Comparison of ENCODE assay signal across 26 cellular contexts in genomic region chr6:139508023-139508422, GRCh38.
A peak's percentile ranks its signal among the peaks of the same experiment; 100 is the strongest.
DNase-seq lines count a peak whose midpoint lies in the region; ATAC-seq, FAIRE-seq and TF ChIP-seq lines count a peak whose summit lies in the region.
"Had no signal": no experiment of that assay in that cellular context is flagged by ENCODE, and none has a peak within 500 bp of the region (broad histone marks: within the 10 kb centered on the region; RNA-seq: fewer than 3 reads in every experiment).

No MANE protein-coding gene starts in this region.

- peaks cover 7% of the 10 kb centered on the region; the same call in 1 of the 2 replicates for H3K9me3 Mint-ChIP-seq in WTC11
- no peaks in the 10 kb centered on the region for H3K9me3 Mint-ChIP-seq in activated T-cell treated with anti-CD3 and anti-CD28 coated beads, Interleukin-2, amount 50 U/mL, for 4 hours
- H3K9me3 Mint-ChIP-seq: effector memory CD8-positive, alpha-beta T cell; HFFc6; stimulated activated effector memory CD8-positive, alpha-beta T cell treated with anti-CD3 and anti-CD28 coated beads, Interleukin-12 subunit alpha, Interleukin-12 subunit beta, amount 100 ng/mL, for 72 hours had no signal

- peak; percentile 34 for FAIRE-seq in HepG2 (lab: Jason Lieb, UNC)
- FAIRE-seq: A204.1, RCC 7860 had no signal

- H3K9ac ChIP-seq in HepG2 (ENCODE audit: insufficient read depth, low read depth, low read length): no peak overlapping the region

- in situ Hi-C loops in HepG2 (cut with HindIII; ENCODE audit: extremely low pct_ligation_motif_present, low pct_unique_long_range_greater_than_20kb): no loop called here

- TF ChIP-seq POLR2A in HepG2 (IDR thresholded peaks at IDR 0.05; ENCODE audit: insufficient read depth in 1 of 2, low read depth in 2 of 2, low read length in 2 of 2) (no peak), right lobe of liver (IDR thresholded peaks at IDR 0.05) (no peak)

- H3K9me3 ChIP-seq in HepG2 (ENCODE audit: low read length) (no peaks in the 10 kb centered on the region), right lobe of liver (no peaks in the 10 kb centered on the region)
- H3K9me3 ChIP-seq: left lung, mucosa of descending colon, thoracic aorta had no signal

- no peak for TF ChIP-seq RAD21 in HepG2 (CRISPR knock-in tag; IDR thresholded peaks at IDR 0.05)

- H3K4me1 ChIP-seq in HepG2 (ENCODE audit: insufficient read depth, low read length): peaks cover 42% of the 10 kb centered on the region
- H3K4me1 ChIP-seq in right lobe of liver: no peaks in the 10 kb centered on the region
- H3K4me1 ChIP-seq: foreskin keratinocyte, left lung had no signal

- no peak overlapping the region for H3K4me3 ChIP-seq in HepG2 (replicated peaks in 1 of 3; ENCODE audit: insufficient read depth in 1 of 3, low read depth in 2 of 3, low read length in 3 of 3)
- H3K4me3 ChIP-seq in right lobe of liver: no peak overlapping the region
- H3K4me3 ChIP-seq in fibroblast of pulmonary artery (replicated peaks; ENCODE audit: low read depth, low read length): no peak overlapping the region
- H3K4me3 ChIP-seq: left lung, mucosa of descending colon, thoracic aorta had no signal

- no peaks in the 10 kb centered on the region for H3K27me3 Mint-ChIP-seq in WTC11 (ENCODE audit: low read depth)
- peaks cover 2% of the 10 kb centered on the region for H3K27me3 Mint-ChIP-seq in activated T-cell treated with anti-CD3 and anti-CD28 coated beads, Interleukin-2, amount 50 U/mL, for 4 hours (ENCODE audit: low read depth)
- H3K27me3 Mint-ChIP-seq: effector memory CD8-positive, alpha-beta T cell had no signal

- peaks cover 9% of the 10 kb centered on the region for H3K4me1 Mint-ChIP-seq in WTC11
- no peaks in the 10 kb centered on the region for H3K4me1 Mint-ChIP-seq in activated T-cell treated with anti-CD3 and anti-CD28 coated beads, Interleukin-2, amount 50 U/mL, for 4 hours (ENCODE audit: low read depth)
- H3K4me1 Mint-ChIP-seq: stimulated activated effector memory CD8-positive, alpha-beta T cell treated with anti-CD3 and anti-CD28 coated beads, Interleukin-12 subunit alpha, Interleukin-12 subunit beta, amount 100 ng/mL, for 72 hours had no signal

- H3K36me3 ChIP-seq in HepG2 (replicated peaks in 1 of 2; ENCODE audit: control insufficient read depth in 1 of 2, insufficient read depth in 2 of 2, low read length in 2 of 2) (no peaks in the 10 kb centered on the region), right lobe of liver (no peaks in the 10 kb centered on the region)
- H3K36me3 ChIP-seq: left lung, thoracic aorta had no signal

- H3K79me2 ChIP-seq in HepG2 (ENCODE audit: insufficient read depth, low read length): no peaks in the 10 kb centered on the region

- CTCF ChIA-PET in HepG2 (lab: Yijun Ruan, JAX; ENCODE audit: low intra/inter-chr PET ratio, low total read pairs): no interaction called here
- CTCF ChIA-PET in WTC11 (lab: Charles Lee): no interaction called here

- DNase-seq in HepG2 (ENCODE audit: low spot score) (peak; percentile 23), right lobe of liver (no peak), SKM-1 treated with dmso at 0.1 percent for 144 hours (lab: John Stamatoyannopoulos, UW; ENCODE audit: unreplicated experiment) (peak; percentile 21), fibroblast of pulmonary artery (ENCODE audit: low read depth) (peak; percentile 46), WTC11 (ENCODE audit: low spot score) (no peak), omental fat pad (ENCODE audit: low spot score) (no peak)
- DNase-seq in activated T-cell treated with anti-CD3 and anti-CD28 coated beads, Interleukin-2, amount 50 U/mL, for 4 hours: no peak
- DNase-seq: activated CD4-positive, alpha-beta T cell treated with anti-CD3 and anti-CD28 coated beads, Interleukin-2, amount 50 U/mL, for 4 hours; activated naive CD4-positive, alpha-beta T cell; aorta; cerebellar nuclear complex; DND-41; effector memory CD8-positive, alpha-beta T cell; foreskin keratinocyte; HFFc6; Kasumi-1; left lung; mucosa of descending colon; NCI-H1436; NCI-H748 treated with DMSO at 0.1 percent for 48 hours had no signal

- POLR2A ChIA-PET in HepG2 (lab: Yijun Ruan, JAX): interaction anchor here (1.2 to 2.2 kb wide), 2 partner anchors 133 to 134 kb away, joined by 3 to 9 read pairs; partner anchors contain the start of gene CITED2
- POLR2A ChIA-PET in WTC11 (lab: Charles Lee): no interaction called here

- intact Hi-C loops in HepG2 (cut with micrococcal nuclease; ENCODE audit: unreplicated experiment) (loop anchor here (1.0 kb wide), 3 partner anchors 11 to 134 kb away; partner anchors contain the start of gene CITED2), right lobe of liver (cut with DNase I) (no loop called here)

- no peak overlapping the region for H2AFZ ChIP-seq in HepG2 (ENCODE audit: low read length)

- TF ChIP-seq EP300 in HepG2 (IDR thresholded peaks at IDR 0.05; ENCODE audit: low read depth in 2 of 2, low read length in 2 of 2) (no peak), HepG2 (CRISPR knock-in tag; IDR thresholded peaks at IDR 0.05; ENCODE audit: borderline replicate concordance) (no peak)

- ATAC-seq in HepG2: peak; percentile 40
- no peak for ATAC-seq in right lobe of liver
- no peak for ATAC-seq in WTC11
- no peak for ATAC-seq in omental fat pad (ENCODE audit: low FRiP score)
- no peak for ATAC-seq in GM19035 (IDR thresholded peaks at IDR 0.05; ENCODE audit: unreplicated experiment)
- no peak for ATAC-seq in activated T-cell treated with anti-CD3 and anti-CD28 coated beads, Interleukin-2, amount 50 U/mL, for 4 hours
- ATAC-seq: effector memory CD8-positive, alpha-beta T cell; foreskin keratinocyte; left lung; mucosa of descending colon; stimulated activated effector memory CD8-positive, alpha-beta T cell treated with anti-CD3 and anti-CD28 coated beads, Interleukin-12 subunit alpha, Interleukin-12 subunit beta, amount 100 ng/mL, for 72 hours had no signal

- 52% methylated on average over 2 of the region's 2 CpGs for WGBS in HepG2 (ENCODE audit: low lambda C conversion rate)
- WGBS in right lobe of liver (ENCODE audit: insufficient coverage, low coverage, low lambda C conversion rate, missing lambda C conversion rate): 91% methylated on average over 2 of the region's 2 CpGs

- H3K4me3 Mint-ChIP-seq in WTC11: no peak overlapping the region
- no peak overlapping the region for H3K4me3 Mint-ChIP-seq in activated T-cell treated with anti-CD3 and anti-CD28 coated beads, Interleukin-2, amount 50 U/mL, for 4 hours
- H3K4me3 Mint-ChIP-seq: CD14-positive monocyte; effector memory CD8-positive, alpha-beta T cell; HFFc6; stimulated activated effector memory CD8-positive, alpha-beta T cell treated with anti-CD3 and anti-CD28 coated beads, Interleukin-12 subunit alpha, Interleukin-12 subunit beta, amount 100 ng/mL, for 72 hours had no signal

- H3K27ac ChIP-seq in HepG2 (ENCODE audit: extremely low read length, insufficient read depth, low read length) (peak overlapping the region; percentile 28), right lobe of liver (no peak overlapping the region)
- H3K27ac ChIP-seq: foreskin keratinocyte, left lung, thoracic aorta had no signal

- TF ChIP-seq CTCF in HepG2 (CRISPR knock-in tag; IDR thresholded peaks at IDR 0.05): no peak
- no peak for TF ChIP-seq CTCF in right lobe of liver (IDR thresholded peaks at IDR 0.05)
- TF ChIP-seq CTCF in fibroblast of pulmonary artery (IDR thresholded peaks at IDR 0.05; ENCODE audit: low read length, missing control alignments): no peak
- no peak for TF ChIP-seq CTCF in WTC11 (IDR thresholded peaks at IDR 0.05)
- no peak for TF ChIP-seq CTCF in omental fat pad (IDR thresholded peaks at IDR 0.05)

- H3K27me3 ChIP-seq in HepG2 (ENCODE audit: control insufficient read depth in 1 of 2, insufficient read depth in 2 of 2, low read length in 2 of 2): no peaks in the 10 kb centered on the region
- H3K27me3 ChIP-seq in right lobe of liver: no peaks in the 10 kb centered on the region
- H3K27me3 ChIP-seq: foreskin keratinocyte, left lung had no signal

- no peak overlapping the region for H3K27ac Mint-ChIP-seq in WTC11
- H3K27ac Mint-ChIP-seq: CD14-positive monocyte; effector memory CD8-positive, alpha-beta T cell; HFFc6; stimulated activated effector memory CD8-positive, alpha-beta T cell treated with anti-CD3 and anti-CD28 coated beads, Interleukin-12 subunit alpha, Interleukin-12 subunit beta, amount 100 ng/mL, for 72 hours had no signal

- H3K36me3 Mint-ChIP-seq in WTC11: no peaks in the 10 kb centered on the region
- no peaks in the 10 kb centered on the region for H3K36me3 Mint-ChIP-seq in activated T-cell treated with anti-CD3 and anti-CD28 coated beads, Interleukin-2, amount 50 U/mL, for 4 hours (ENCODE audit: insufficient read depth)
- H3K36me3 Mint-ChIP-seq: CD14-positive monocyte; stimulated activated effector memory CD8-positive, alpha-beta T cell treated with anti-CD3 and anti-CD28 coated beads, Interleukin-12 subunit alpha, Interleukin-12 subunit beta, amount 100 ng/mL, for 72 hours had no signal

- H3K4me2 ChIP-seq in HepG2 (ENCODE audit: low read depth, low read length): peak overlapping the region; percentile 47

- no peaks in the 10 kb centered on the region for H4K20me1 ChIP-seq in HepG2 (ENCODE audit: insufficient read depth, low read length)

- BruUV-seq in HepG2 (replicated peaks; lab: Mats Ljungman, UMichigan): no TSS peak

TF ChIP-seq in HepG2, 621 proteins besides CTCF, POLR2A, EP300 and RAD21:
- no peak for TF ChIP-seq FOXM1 (CRISPR knock-in tag; IDR thresholded peaks at IDR 0.05)
- 0 out of 2 replicates have a peak, but pooled peaks have one; percentile 31 for TF ChIP-seq ZNF878 (CRISPR knock-in tag; IDR thresholded peaks at IDR 0.05)

TF ChIP-seq in WTC11, 78 proteins besides CTCF, POLR2A, EP300 and RAD21 (continues in another document):
- TF ChIP-seq ZNF425 (CRISPR knock-in tag; conservative IDR thresholded peaks at IDR 0.05): no peak
- TF ChIP-seq MAX (CRISPR knock-in tag; IDR thresholded peaks at IDR 0.05): no peak
- TF ChIP-seq ZNF121 (CRISPR knock-in tag; IDR thresholded peaks at IDR 0.05): no peak

Comparison
In these comparisons a context has a peak if more than half of its experiments do, and no peak if none do; other contexts are left out.
1. DNase-seq: peak in HepG2 (single experiment), SKM-1 treated with dmso at 0.1 percent for 144 hours (single experiment) and fibroblast of pulmonary artery (single experiment); none in right lobe of liver (0 of 3), WTC11 (single experiment), omental fat pad (single experiment) and activated T-cell treated with anti-CD3 and anti-CD28 coated beads, Interleukin-2, amount 50 U/mL, for 4 hours (single experiment).